ENCODE assay signal across 27 cellular contexts in genomic region chr15:84143753-84144314, GRCh38.
DNase-seq lines count a peak whose midpoint lies in the region; ATAC-seq, FAIRE-seq and TF ChIP-seq lines count a peak whose summit lies in the region.
"Had no signal": no experiment of that assay in that cellular context is flagged by ENCODE, and none has a peak within 500 bp of the region (broad histone marks: within the 10 kb centered on the region; RNA-seq: fewer than 3 reads in every experiment).

No MANE protein-coding gene starts in this region.

- in situ Hi-C loops in GM12878 (cut with MboI), result no loop called here

- no peak overlapping the region for H3K4me3 ChIP-seq in GM12878
- H3K4me3 ChIP-seq: hepatocyte, left ventricle myocardium inferior, prostate gland, skin epidermis, thyroid gland had no signal

- H3K27ac ChIP-seq in GM12878 (ENCODE audit: control insufficient read depth, insufficient read depth), result no peak overlapping the region
- H3K27ac ChIP-seq: foreskin keratinocyte, hepatocyte, neural progenitor cell, prostate gland, skin epidermis, thyroid gland had no signal

- ATAC-seq in GM18519 (IDR thresholded peaks at IDR 0.05; ENCODE audit: low FRiP score, unreplicated experiment) (peak; percentile 53), GM19468 (IDR thresholded peaks at IDR 0.05; ENCODE audit: extremely low read depth, unreplicated experiment) (peak; percentile 53), HG03066 (IDR thresholded peaks at IDR 0.05; ENCODE audit: low read depth, unreplicated experiment) (peak; percentile 67), GM12878 (peak; percentile 92)

- no peaks in the 10 kb centered on the region for H3K4me1 Mint-ChIP-seq in Calu3 (ENCODE audit: low read depth, unreplicated experiment)
- H3K4me1 Mint-ChIP-seq: CD8-positive, alpha-beta memory T cell; neural progenitor cell had no signal

- no peaks in the 10 kb centered on the region for H3K9me3 Mint-ChIP-seq in Calu3 (ENCODE audit: low read depth, unreplicated experiment)
- H3K9me3 Mint-ChIP-seq: activated T-helper 1 cell treated with anti-CD3 and anti-CD28 coated beads, Interleukin-12 subunit alpha, Interleukin-12 subunit beta, Interleukin-2, Interleukin-4 antibody, amounts not matched to agents 30 ng/mL and 10 ng/mL and 1 ng/mL, durations not matched to agents 14 hours and 24 hours and 36 hours; CD8-positive, alpha-beta memory T cell; neural progenitor cell; stimulated activated naive B cell treated with anti-CD40 and anti-IgM and Interleukin-4, amounts not matched to agents 10 μg/mL and 1 μg/mL and 100 μg/mL, for 72 hours had no signal

- H3K9me3 ChIP-seq in GM12878 (replicated peaks; ENCODE audit: control insufficient read depth, insufficient read depth, low read length), result no peaks in the 10 kb centered on the region
- H3K9me3 ChIP-seq: left ventricle myocardium inferior, prostate gland, thyroid gland had no signal

- 0% methylated on average over 5 of the region's 5 CpGs for WGBS in GM12878 (ENCODE audit: insufficient coverage, insufficient replicate concordance, low lambda C conversion rate, missing lambda C conversion rate)

- H3K4me2 ChIP-seq in GM12878 (ENCODE audit: control insufficient read depth, insufficient read depth), result no peak overlapping the region

- no peak overlapping the region for H3K4me3 Mint-ChIP-seq in Calu3 (ENCODE audit: low read depth, unreplicated experiment)

- TF ChIP-seq CTCF in GM12878 (IDR thresholded peaks at IDR 0.05 in 2 of 3, conservative IDR thresholded peaks at IDR 0.05 in 1 of 3; ENCODE audit: control insufficient read depth in 2 of 3, extremely low read depth in 1 of 3, insufficient read depth in 1 of 3, low read depth in 3 of 3, low read length in 3 of 3), result no peak
- TF ChIP-seq CTCF in Calu3 (IDR thresholded peaks at IDR 0.05; ENCODE audit: unreplicated experiment), result no peak

- intact Hi-C loops in GM12878 (cut with micrococcal nuclease; ENCODE audit: unreplicated experiment), result no loop called here
- intact Hi-C loops in Calu3 (cut with micrococcal nuclease; ENCODE audit: unreplicated experiment), result no loop called here

- H4K20me1 ChIP-seq in GM12878 (ENCODE audit: control insufficient read depth, insufficient read depth), result no peaks in the 10 kb centered on the region

- TF ChIP-seq EP300 in GM12878 (IDR thresholded peaks at IDR 0.05; ENCODE audit: borderline replicate concordance in 1 of 2, control insufficient read depth in 1 of 2, low read depth in 2 of 2, low read length in 2 of 2), result peak; percentile 37 to 60; a peak in 1 of 4 replicates

- no peak overlapping the region for H3K27ac Mint-ChIP-seq in Calu3 (ENCODE audit: unreplicated experiment)
- H3K27ac Mint-ChIP-seq: activated T-helper 1 cell treated with anti-CD3 and anti-CD28 coated beads, Interleukin-12 subunit alpha, Interleukin-12 subunit beta, Interleukin-2, Interleukin-4 antibody, amounts not matched to agents 30 ng/mL and 10 ng/mL and 1 ng/mL, durations not matched to agents 14 hours and 24 hours and 36 hours; CD8-positive, alpha-beta memory T cell; neural progenitor cell; stimulated activated naive B cell treated with anti-CD40 and anti-IgM and Interleukin-4, amounts not matched to agents 10 μg/mL and 1 μg/mL and 100 μg/mL, for 72 hours had no signal

- H3K79me2 ChIP-seq in GM12878 (ENCODE audit: control insufficient read depth, insufficient read depth, low read length), result no peaks in the 10 kb centered on the region
- H3K79me2 ChIP-seq: hepatocyte had no signal

- TF ChIP-seq RAD21 in GM12878 (IDR thresholded peaks at IDR 0.05; ENCODE audit: insufficient read depth, low read depth, low read length), result no peak

- peaks cover 46% of the 10 kb centered on the region for H3K27me3 Mint-ChIP-seq in Calu3 (ENCODE audit: unreplicated experiment)

- H3K36me3 ChIP-seq in GM12878 (ENCODE audit: control insufficient read depth in 2 of 2, insufficient read depth in 2 of 2, low read length in 1 of 2), result no peaks in the 10 kb centered on the region
- H3K36me3 ChIP-seq: left ventricle myocardium inferior, neural progenitor cell, prostate gland, thyroid gland had no signal

- peaks cover 8% of the 10 kb centered on the region for H3K4me1 ChIP-seq in GM12878 (ENCODE audit: control insufficient read depth, insufficient read depth, low read length)
- H3K4me1 ChIP-seq: foreskin keratinocyte, neural progenitor cell, prostate gland, thyroid gland had no signal

- SMC1A ChIA-PET in GM12878 (lab: Charles Lee; ENCODE audit: uncharacterized antibody, unreplicated experiment), result no interaction called here

- POLR2A ChIA-PET in GM12878 (lab: Charles Lee), result no interaction called here

- no peak overlapping the region for H3K9ac ChIP-seq in GM12878 (ENCODE audit: control insufficient read depth, insufficient read depth, low read length)
- H3K9ac ChIP-seq: neural progenitor cell had no signal

- CTCF ChIA-PET in GM12878 (lab: Yijun Ruan, JAX), result interaction anchor here (1.0 kb wide), 1 partner anchor 427 kb away, joined by 4 read pairs; no protein-coding TSS in a partner anchor
- CTCF ChIA-PET in Calu3 (lab: Charles Lee), result no interaction called here

- RAD21 ChIA-PET in GM12878 (lab: Charles Lee; ENCODE audit: unreplicated experiment), result no interaction called here

- H3K27me3 ChIP-seq in GM12878 (replicated peaks in 1 of 2; ENCODE audit: control insufficient read depth in 2 of 2, insufficient read depth in 2 of 2, low read length in 1 of 2), result no peaks in the 10 kb centered on the region
- H3K27me3 ChIP-seq: foreskin keratinocyte, hepatocyte, neural progenitor cell, thyroid gland had no signal

- BruUV-seq in GM12878 (replicated peaks; lab: Mats Ljungman, UMichigan), result no TSS peak
- no TSS peak for BruUV-seq in Calu3 (replicated peaks; lab: Mats Ljungman, UMichigan)

- FAIRE-seq in GM12878 (lab: Jason Lieb, UNC), result no peak
- FAIRE-seq: H1 had no signal

- no peaks in the 10 kb centered on the region for H3K36me3 Mint-ChIP-seq in Calu3 (ENCODE audit: insufficient read depth, unreplicated experiment)
- H3K36me3 Mint-ChIP-seq: CD8-positive, alpha-beta memory T cell; neural progenitor cell; stimulated activated naive B cell treated with anti-CD40 and anti-IgM and Interleukin-4, amounts not matched to agents 10 μg/mL and 1 μg/mL and 100 μg/mL, for 72 hours had no signal

- no peak for TF ChIP-seq POLR2A in GM12878 (IDR thresholded peaks at IDR 0.05; ENCODE audit: low read depth, low read length)

- no peak overlapping the region for H2AFZ ChIP-seq in GM12878 (ENCODE audit: control insufficient read depth, low read depth, low read length)
- H2AFZ ChIP-seq: hepatocyte had no signal

- DNase-seq in GM12878 (ENCODE audit: low read depth, low spot score) (peak; percentile 52), NCI-H1436 (lab: John Stamatoyannopoulos, UW) (no peak), dedifferentiated amniotic fluid mesenchymal stem cell (ENCODE audit: extremely low spot score) (no peak), Calu3 (no peak)
- DNase-seq: CD8-positive, alpha-beta memory T cell; effector CD4-positive, alpha-beta T cell; erythroblast; foreskin keratinocyte; Karpas-422; left ventricle myocardium inferior; NCI-H2029; NCI-H226; OCI-M1; Right ventricle myocardium superior; stimulated activated CD4-positive, alpha-beta T cell treated with anti-CD3 and anti-CD28 coated beads, Interleukin-2, amount 100 ng/mL, for 24 hours; stimulated activated naive B cell treated with anti-CD40 and anti-IgM and Interleukin-4, amounts not matched to agents 10 μg/mL and 1 μg/mL and 100 μg/mL, for 72 hours; SW 1271; thyroid gland had no signal

TF ChIP-seq in GM12878, 131 proteins besides CTCF, POLR2A, EP300 and RAD21 (continues in another document):
- no peak for TF ChIP-seq MXI1 (IDR thresholded peaks at IDR 0.05; ENCODE audit: low read depth, low read length)
- TF ChIP-seq NBN (IDR thresholded peaks at IDR 0.05), result peak; percentile 82
- 0 out of 2 replicates have a peak, but pooled peaks have one; percentile 63 for TF ChIP-seq ZNF217 (IDR thresholded peaks at IDR 0.05)
- TF ChIP-seq ATF2 (IDR thresholded peaks at IDR 0.05; ENCODE audit: low read length), result peak; percentile 77
- TF ChIP-seq MYB (IDR thresholded peaks at IDR 0.05; ENCODE audit: borderline replicate concordance, low read depth, low read length), result no peak
- TF ChIP-seq POU2F2 (IDR thresholded peaks at IDR 0.05; ENCODE audit: borderline replicate concordance, low read depth, low read length), result peak; percentile 93; the same call in 2 of the 3 replicates
- peak; percentile 44; the same call in 1 of the 2 replicates for TF ChIP-seq NR2F1 (conservative IDR thresholded peaks at IDR 0.05)
- peak; percentile 90 for TF ChIP-seq MEF2B (IDR thresholded peaks at IDR 0.05; ENCODE audit: partially characterized antibody, poor library complexity, severe bottlenecking)
- peak; percentile 98 for TF ChIP-seq MTA2 (IDR thresholded peaks at IDR 0.05; ENCODE audit: low read depth)
- TF ChIP-seq RUNX3 (IDR thresholded peaks at IDR 0.05; ENCODE audit: low read length), result peak; percentile 56; the same call in 1 of the 2 replicates
- TF ChIP-seq MLLT1 (IDR thresholded peaks at IDR 0.05), result 0 out of 2 replicates have a peak, but pooled peaks have one; percentile 68
- TF ChIP-seq SP1 (IDR thresholded peaks at IDR 0.05; ENCODE audit: low read depth, low read length), result no peak
